Comparison of ENCODE assay signal across 12 cellular contexts in the genomic region with DNA sequence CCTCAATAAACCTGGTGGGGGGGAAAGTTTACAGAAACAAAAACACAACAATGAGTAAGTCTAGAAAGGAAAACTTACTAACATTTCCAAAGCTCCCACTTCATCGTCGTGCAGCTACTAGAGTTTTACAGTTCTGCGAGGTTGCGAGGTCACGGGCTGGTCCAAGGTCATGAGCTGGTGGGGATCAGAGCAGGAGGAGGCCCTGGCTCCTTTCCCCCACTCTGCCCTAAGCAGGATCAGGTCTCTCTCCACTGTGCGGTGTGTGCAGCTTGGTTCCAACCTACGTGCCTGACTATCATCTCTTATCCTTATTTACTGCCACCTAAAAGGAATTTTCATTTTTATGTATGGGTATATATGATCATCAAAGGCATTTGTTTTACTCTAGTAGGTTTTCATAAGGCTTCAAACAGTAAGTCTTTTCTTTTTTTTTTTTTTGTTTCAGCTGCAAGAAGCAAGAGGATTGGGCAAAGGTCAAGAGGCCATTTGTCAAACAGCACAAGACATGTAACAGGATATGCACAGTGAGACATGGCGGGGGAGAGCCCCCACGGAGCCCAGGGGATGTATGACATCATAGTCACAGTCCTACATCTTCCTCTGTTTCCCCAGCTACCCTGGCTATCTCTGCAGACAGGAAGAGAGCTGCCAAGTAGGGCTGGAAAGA.
DNase-seq lines count a peak whose midpoint lies in the region; ATAC-seq, FAIRE-seq and TF ChIP-seq lines count a peak whose summit lies in the region.
"Had no signal": no experiment of that assay in that cellular context is flagged by ENCODE, and none has a peak within 500 bp of the region (broad histone marks: within the 10 kb centered on the region; RNA-seq: fewer than 3 reads in every experiment).

No MANE protein-coding gene starts in this region.

- peaks cover 30% of the 10 kb centered on the region for H3K4me1 Mint-ChIP-seq in activated T-cell treated with anti-CD3 and anti-CD28 coated beads, Interleukin-2, amount 50 U/mL, for 72 hours (ENCODE audit: low read depth)
- peaks cover 18 to 22% of the 10 kb centered on the region in 2 donors for H3K4me1 Mint-ChIP-seq in stimulated activated naive B cell treated with anti-CD40 and anti-IgM and Interleukin-4, amounts not matched to agents 10 μg/mL and 1 μg/mL and 100 μg/mL, for 72 hours

- H4K20me1 ChIP-seq in GM12878 (ENCODE audit: control insufficient read depth, insufficient read depth), result no peaks in the 10 kb centered on the region

- in situ Hi-C loops in GM12878 (cut with MboI), result no loop called here

- TF ChIP-seq POLR2A in GM12878 (IDR thresholded peaks at IDR 0.05; ENCODE audit: low read depth, low read length) (no peak), stomach (IDR thresholded peaks at IDR 0.05) (no peak)

- H3K9me3 Mint-ChIP-seq in activated T-cell treated with anti-CD3 and anti-CD28 coated beads, Interleukin-2, amount 50 U/mL, for 72 hours, result no peaks in the 10 kb centered on the region
- H3K9me3 Mint-ChIP-seq in stimulated activated naive B cell treated with anti-CD40 and anti-IgM and Interleukin-4, amounts not matched to agents 10 μg/mL and 1 μg/mL and 100 μg/mL, for 72 hours, result no peaks in the 10 kb centered on the region
- H3K9me3 Mint-ChIP-seq: nephron; stimulated activated memory B cell treated with anti-CD40 and anti-IgM and Interleukin-4, amounts not matched to agents 10 μg/mL and 1 μg/mL and 100 μg/mL, for 72 hours had no signal

- H3K4me2 ChIP-seq in GM12878 (ENCODE audit: control insufficient read depth, insufficient read depth), result no peak overlapping the region

- H3K27me3 ChIP-seq in GM12878 (replicated peaks in 1 of 2; ENCODE audit: control insufficient read depth in 2 of 2, insufficient read depth in 2 of 2, low read length in 1 of 2) (no peaks in the 10 kb centered on the region), stomach (peaks cover 0 to 15% (median 0%) of the 10 kb centered on the region in 3 donors)

- 64% methylated on average over 9 of the region's 9 CpGs for WGBS in GM12878 (ENCODE audit: insufficient coverage, insufficient replicate concordance, low lambda C conversion rate, missing lambda C conversion rate)
- 69 to 74% (median 72%) methylated on average over 9 of the region's 9 CpGs for WGBS in stomach, 5 donors

- H3K27me3 Mint-ChIP-seq in activated T-cell treated with anti-CD3 and anti-CD28 coated beads, Interleukin-2, amount 50 U/mL, for 72 hours (ENCODE audit: low read depth), result peaks cover 8% of the 10 kb centered on the region
- H3K27me3 Mint-ChIP-seq in stimulated activated naive B cell treated with anti-CD40 and anti-IgM and Interleukin-4, amounts not matched to agents 10 μg/mL and 1 μg/mL and 100 μg/mL, for 72 hours, result peaks cover 0 to 18% of the 10 kb centered on the region in 2 donors

- CTCF ChIA-PET in HEK293T (lab: Yijun Ruan, JAX), result interaction anchor here (0.6 to 0.8 kb wide), 2 partner anchors 244 to 1635 kb away, joined by 3 to 5 read pairs; no protein-coding TSS in a partner anchor
- CTCF ChIA-PET in GM12878 (lab: Yijun Ruan, JAX), result interaction anchor here (0.9 to 2.0 kb wide), 2 partner anchors 53 to 76 kb away, joined by 3 to 8 read pairs; no protein-coding TSS in a partner anchor

- TF ChIP-seq CTCF in GM12878 (IDR thresholded peaks at IDR 0.05 in 2 of 3, conservative IDR thresholded peaks at IDR 0.05 in 1 of 3; ENCODE audit: control insufficient read depth in 2 of 3, extremely low read depth in 1 of 3, insufficient read depth in 1 of 3, low read depth in 3 of 3, low read length in 3 of 3), result no peak
- no peak for TF ChIP-seq CTCF in stomach (IDR thresholded peaks at IDR 0.05)

- DNase-seq in activated T-cell treated with anti-CD3 and anti-CD28 coated beads, Interleukin-2, amount 50 U/mL, for 72 hours, result peak; percentile 4 to 16
- no peak for DNase-seq in activated T-cell treated with anti-CD3 and anti-CD28 coated beads, Interleukin-2, amount 50 U/mL, for 1 hour
- DNase-seq in HEK293T (ENCODE audit: extremely low spot score), result peak; percentile 49
- DNase-seq in GM12878 (ENCODE audit: low read depth, low spot score), result no peak
- peak; percentile 19 for DNase-seq in stimulated activated naive B cell treated with anti-CD40 and anti-IgM and Interleukin-4, amounts not matched to agents 10 μg/mL and 1 μg/mL and 100 μg/mL, for 72 hours
- DNase-seq in stomach, result no peak
- no peak for DNase-seq in germinal center (ENCODE audit: low spot score)
- DNase-seq: NCI-H1105; NK-92 treated with Interleukin-12 subunit alpha and Interleukin-12 subunit beta, amount 100 ng/mL, for 24 hours had no signal

- FAIRE-seq in GM12878 (lab: Jason Lieb, UNC), result no peak

- no peaks in the 10 kb centered on the region for H3K79me2 ChIP-seq in GM12878 (ENCODE audit: control insufficient read depth, insufficient read depth, low read length)

- H3K4me3 Mint-ChIP-seq in activated T-cell treated with anti-CD3 and anti-CD28 coated beads, Interleukin-2, amount 50 U/mL, for 72 hours, result peak overlapping the region; percentile 39 to 44
- H3K4me3 Mint-ChIP-seq in stimulated activated naive B cell treated with anti-CD40 and anti-IgM and Interleukin-4, amounts not matched to agents 10 μg/mL and 1 μg/mL and 100 μg/mL, for 72 hours, result peak overlapping the region; percentile 10 to 68
- H3K4me3 Mint-ChIP-seq: nephron; stimulated activated memory B cell treated with anti-CD40 and anti-IgM and Interleukin-4, amounts not matched to agents 10 μg/mL and 1 μg/mL and 100 μg/mL, for 72 hours had no signal

- no peak for TF ChIP-seq EP300 in GM12878 (IDR thresholded peaks at IDR 0.05; ENCODE audit: borderline replicate concordance in 1 of 2, control insufficient read depth in 1 of 2, low read depth in 2 of 2, low read length in 2 of 2)
- no peak for TF ChIP-seq EP300 in stomach (IDR thresholded peaks at IDR 0.05)

- RAD21 ChIA-PET in GM12878 (lab: Charles Lee; ENCODE audit: unreplicated experiment), result interaction anchor here (0.7 to 1.3 kb wide), 6 partner anchors 11 to 128 kb away, joined by 3 to 4 read pairs (median 3); no protein-coding TSS in a partner anchor

- TF ChIP-seq RAD21 in GM12878 (IDR thresholded peaks at IDR 0.05; ENCODE audit: insufficient read depth, low read depth, low read length), result no peak

- H3K4me3 ChIP-seq in GM12878 (no peak overlapping the region), stomach (no peak overlapping the region)

- H3K9me3 ChIP-seq in GM12878 (replicated peaks; ENCODE audit: control insufficient read depth, insufficient read depth, low read length) (no peaks in the 10 kb centered on the region), stomach (no peaks in the 10 kb centered on the region)

- no peaks in the 10 kb centered on the region for H3K36me3 ChIP-seq in GM12878 (ENCODE audit: control insufficient read depth in 2 of 2, insufficient read depth in 2 of 2, low read length in 1 of 2)
- no peaks in the 10 kb centered on the region for H3K36me3 ChIP-seq in stomach

- H3K27ac ChIP-seq in GM12878 (ENCODE audit: control insufficient read depth, insufficient read depth), result no peak overlapping the region
- H3K27ac ChIP-seq in stomach, result no peak overlapping the region

- H2AFZ ChIP-seq in GM12878 (ENCODE audit: control insufficient read depth, low read depth, low read length), result no peak overlapping the region

- no peaks in the 10 kb centered on the region for H3K36me3 Mint-ChIP-seq in activated T-cell treated with anti-CD3 and anti-CD28 coated beads, Interleukin-2, amount 50 U/mL, for 72 hours (ENCODE audit: insufficient read depth in 2 of 2)
- no peaks in the 10 kb centered on the region for H3K36me3 Mint-ChIP-seq in stimulated activated naive B cell treated with anti-CD40 and anti-IgM and Interleukin-4, amounts not matched to agents 10 μg/mL and 1 μg/mL and 100 μg/mL, for 72 hours
- H3K36me3 Mint-ChIP-seq: stimulated activated memory B cell treated with anti-CD40 and anti-IgM and Interleukin-4, amounts not matched to agents 10 μg/mL and 1 μg/mL and 100 μg/mL, for 72 hours had no signal

- H3K27ac Mint-ChIP-seq in activated T-cell treated with anti-CD3 and anti-CD28 coated beads, Interleukin-2, amount 50 U/mL, for 72 hours, result no peak overlapping the region
- H3K27ac Mint-ChIP-seq in stimulated activated naive B cell treated with anti-CD40 and anti-IgM and Interleukin-4, amounts not matched to agents 10 μg/mL and 1 μg/mL and 100 μg/mL, for 72 hours, result peak overlapping the region; percentile 68
- H3K27ac Mint-ChIP-seq: nephron; stimulated activated memory B cell treated with anti-CD40 and anti-IgM and Interleukin-4, amounts not matched to agents 10 μg/mL and 1 μg/mL and 100 μg/mL, for 72 hours had no signal

- H3K9ac ChIP-seq in GM12878 (ENCODE audit: control insufficient read depth, insufficient read depth, low read length), result no peak overlapping the region

- H3K4me1 ChIP-seq in GM12878 (ENCODE audit: control insufficient read depth, insufficient read depth, low read length), result no peaks in the 10 kb centered on the region
- H3K4me1 ChIP-seq in stomach, result no peaks in the 10 kb centered on the region

- ATAC-seq in activated T-cell treated with anti-CD3 and anti-CD28 coated beads, Interleukin-2, amount 50 U/mL, for 72 hours (replicated peaks in 1 of 2), result peak; percentile 47 to 66
- ATAC-seq in GM12878 (peak; percentile 51), HG02571 (IDR thresholded peaks at IDR 0.05; ENCODE audit: unreplicated experiment) (no peak)
- peak; percentile 91 to 95 for ATAC-seq in stimulated activated naive B cell treated with anti-CD40 and anti-IgM and Interleukin-4, amounts not matched to agents 10 μg/mL and 1 μg/mL and 100 μg/mL, for 72 hours (replicated peaks)
- ATAC-seq: stimulated activated memory B cell treated with anti-CD40 and anti-IgM and Interleukin-4, amounts not matched to agents 10 μg/mL and 1 μg/mL and 100 μg/mL, for 72 hours had no signal

- BruUV-seq in GM12878 (replicated peaks; lab: Mats Ljungman, UMichigan), result no TSS peak

- intact Hi-C loops in GM12878 (cut with micrococcal nuclease; ENCODE audit: unreplicated experiment), result no loop called here
- intact Hi-C loops in stomach (cut with DNase I; ENCODE audit: low total_unique reads), result no loop called here

- SMC1A ChIA-PET in GM12878 (lab: Charles Lee; ENCODE audit: uncharacterized antibody, unreplicated experiment), result interaction anchor here (0.7 to 1.5 kb wide), 7 partner anchors 9 to 258 kb away, joined by 3 to 6 read pairs (median 4); no protein-coding TSS in a partner anchor

- POLR2A ChIA-PET in HEK293T (lab: Yijun Ruan, JAX), result no interaction called here
- POLR2A ChIA-PET in GM12878 (lab: Charles Lee), result interaction anchor here (1.4 kb wide), 1 partner anchor 24 kb away, joined by 3 read pairs; no protein-coding TSS in a partner anchor

TF ChIP-seq in HEK293T, 16 proteins besides CTCF, POLR2A, EP300 and RAD21 (continues in another document):
- TF ChIP-seq SP1 (IDR thresholded peaks at IDR 0.05), result no peak
- TF ChIP-seq ARNT (IDR thresholded peaks at IDR 0.05), result no peak
- TF ChIP-seq LEF1 (IDR thresholded peaks at IDR 0.05; ENCODE audit: borderline replicate concordance), result no peak
- TF ChIP-seq CTBP1 (IDR thresholded peaks at IDR 0.05; ENCODE audit: borderline replicate concordance), result 0 out of 2 replicates have a peak, but pooled peaks have one; percentile 22

TF ChIP-seq in GM12878, 131 proteins besides CTCF, POLR2A, EP300 and RAD21 (continues in another document):
- TF ChIP-seq MXI1 (IDR thresholded peaks at IDR 0.05; ENCODE audit: low read depth, low read length), result no peak

Comparison
In these comparisons a context has a peak if more than half of its experiments do, and no peak if none do; other contexts are left out.
1. DNase-seq: peak in activated T-cell treated with anti-CD3 and anti-CD28 coated beads, Interleukin-2, amount 50 U/mL, for 72 hours (2 of 2), HEK293T (single experiment) and stimulated activated naive B cell treated with anti-CD40 and anti-IgM and Interleukin-4, amounts not matched to agents 10 μg/mL and 1 μg/mL and 100 μg/mL, for 72 hours (single experiment); none in activated T-cell treated with anti-CD3 and anti-CD28 coated beads, Interleukin-2, amount 50 U/mL, for 1 hour (single experiment), GM12878 (single experiment), stomach (single experiment) and germinal center (single experiment).